In genomic region chrX:149540133-149540620, GRCh38 we compare ENCODE assay signal across 8 cellular contexts. TPM values are rescaled to one million over a fixed set of nuclear protein-coding genes. Genes with fewer than 3 reads are reported as not detected.
DNase-seq lines count a peak whose midpoint lies in the region; ATAC-seq, FAIRE-seq and TF ChIP-seq lines count a peak whose summit lies in the region.

No MANE protein-coding gene starts in this region.

- peak overlapping the region; percentile 71 for H3K4me3 Mint-ChIP-seq in central memory CD8-positive, alpha-beta T cell

- TF ChIP-seq POLR2A in GM12891 (IDR thresholded peaks at IDR 0.05; ENCODE audit: low read depth, low read length) = no peak

- H3K9me3 Mint-ChIP-seq in central memory CD8-positive, alpha-beta T cell = no peaks in the 10 kb centered on the region

- peak; percentile 24 for ATAC-seq in HG02981 (IDR thresholded peaks at IDR 0.05; ENCODE audit: unreplicated experiment)
- peak; percentile 55 for ATAC-seq in central memory CD8-positive, alpha-beta T cell (replicated peaks; ENCODE audit: extremely low read depth, poor library complexity, severe bottlenecking)

- no peak for FAIRE-seq in GM12891 (lab: Jason Lieb, UNC)

- peak overlapping the region; percentile 98 for H3K27ac Mint-ChIP-seq in central memory CD8-positive, alpha-beta T cell (ENCODE audit: low read depth)

- H3K4me1 Mint-ChIP-seq in central memory CD8-positive, alpha-beta T cell = no peaks in the 10 kb centered on the region

- peaks cover 17% of the 10 kb centered on the region for H3K36me3 Mint-ChIP-seq in central memory CD8-positive, alpha-beta T cell (ENCODE audit: insufficient read depth)

- H3K27me3 Mint-ChIP-seq in central memory CD8-positive, alpha-beta T cell = no peaks in the 10 kb centered on the region

- DNase-seq in GM12891 (ENCODE audit: insufficient read length, low spot score) = peak; percentile 50
- DNase-seq in NCI-H2196 treated with DMSO at 0.1 percent for 48 hours (lab: John Stamatoyannopoulos, UW; ENCODE audit: unreplicated experiment) = peak; percentile 86
- DNase-seq in activated CD4-positive, CD25-positive, alpha-beta regulatory T cell treated with anti-CD3 and anti-CD28 coated beads, Interleukin-2, amount 50 U/mL, for 72 hours = peak; percentile 79
- peak; percentile 61 to 75 for DNase-seq in central memory CD8-positive, alpha-beta T cell (ENCODE audit: low spot score in 2 of 2)
- DNase-seq in kidney glomerular epithelial cell (lab: John Stamatoyannopoulos, UW) = peak; percentile 87
- DNase-seq in stimulated activated CD4-positive, alpha-beta T cell treated with anti-CD3 and anti-CD28 coated beads, Interleukin-15, amount 100 ng/mL, for 1 hour (ENCODE audit: low read depth in 1 of 2, low spot score in 1 of 2) = peak; percentile 74 to 80
- no peak for DNase-seq in retina

TF ChIP-seq in GM12891, 5 proteins besides CTCF, POLR2A, EP300 and RAD21:
- TF ChIP-seq SPI1 (IDR thresholded peaks at IDR 0.05; ENCODE audit: low read depth, low read length) (no peak), POU2F2 (IDR thresholded peaks at IDR 0.05; ENCODE audit: low read depth, low read length) (no peak), PAX5 (IDR thresholded peaks at IDR 0.05; ENCODE audit: insufficient read depth, low read length, severe bottlenecking) (no peak), POLR2AphosphoS5 (IDR thresholded peaks at IDR 0.05; ENCODE audit: low read depth, low read length) (no peak), TAF1 (IDR thresholded peaks at IDR 0.05; ENCODE audit: low read depth, low read length) (no peak)

RNA-seq across cellular contexts. Expression of gene EOLA1, which starts 0.6 kb away (rescaled TPM):
- 24.4 TPM for polyA plus RNA-seq in GM12891 (2012; ENCODE audit: low read depth, missing spikeins)

RNA-seq across cellular contexts. Expression of gene HSFX3, which starts 9.5 kb away (rescaled TPM):
- not detected for polyA plus RNA-seq in GM12891 (2012; ENCODE audit: low read depth, missing spikeins)

RNA-seq across cellular contexts. Expression of gene IDS, which starts 35.1 kb away (rescaled TPM):
- polyA plus RNA-seq in GM12891 (2012; ENCODE audit: low read depth, missing spikeins) = 28.3 TPM

RNA-seq across cellular contexts. Expression of gene MAGEA9B, which starts 47.1 kb away (rescaled TPM):
- not detected for polyA plus RNA-seq in GM12891 (2012; ENCODE audit: low read depth, missing spikeins)

RNA-seq across cellular contexts. Expression of gene HSFX2, which starts 54.9 kb away (rescaled TPM):
- polyA plus RNA-seq in GM12891 (2012; ENCODE audit: low read depth, missing spikeins) = not detected
